In genomic region chr7:88147341-88147740, GRCh38 we compare ENCODE assay signal across 22 cellular contexts.
"Had no signal": no experiment of that assay in that cellular context is flagged by ENCODE, and none has a peak within 500 bp of the region (broad histone marks: within the 10 kb centered on the region; RNA-seq: fewer than 3 reads in every experiment).

No MANE protein-coding gene starts in this region.

- H3K27ac Mint-ChIP-seq: mesothelial cell of epicardium, naive B cell had no signal

- H3K9me3 Mint-ChIP-seq: mesothelial cell of epicardium; naive B cell; naive thymus-derived CD8-positive, alpha-beta T cell had no signal

- H3K4me1 Mint-ChIP-seq: mesothelial cell of epicardium; naive B cell; naive thymus-derived CD8-positive, alpha-beta T cell had no signal

- DNase-seq: colonic mucosa; dermis blood vessel endothelial cell; effector CD4-positive, alpha-beta T cell; effector memory CD4-positive, alpha-beta T cell; foreskin keratinocyte; heart left ventricle; left cardiac atrium; left lung; left ventricle myocardium superior; lower lobe of right lung; mesenchymal stem cell; naive B cell; naive thymus-derived CD8-positive, alpha-beta T cell had no signal

- H3K4me3 Mint-ChIP-seq: mesothelial cell of epicardium; naive B cell; naive thymus-derived CD8-positive, alpha-beta T cell had no signal

- H3K4me3 ChIP-seq: colonic mucosa, dorsolateral prefrontal cortex, esophagus muscularis mucosa, gastroesophageal sphincter, heart left ventricle, left lung, lower lobe of right lung, mucosa of descending colon had no signal

- H3K4me1 ChIP-seq: colonic mucosa, foreskin keratinocyte, left lung, lower lobe of right lung had no signal

- H3K27me3 ChIP-seq: colonic mucosa, dorsolateral prefrontal cortex, esophagus muscularis mucosa, gastroesophageal sphincter, heart left ventricle, left lung had no signal

- H3K36me3 ChIP-seq: colonic mucosa, esophagus muscularis mucosa, gastroesophageal sphincter, left lung, lower lobe of right lung had no signal

- ATAC-seq: foreskin keratinocyte; gastroesophageal sphincter; left lung; lower lobe of right lung; naive thymus-derived CD8-positive, alpha-beta T cell had no signal

- H3K9me3 ChIP-seq: colonic mucosa, esophagus muscularis mucosa, gastroesophageal sphincter, heart left ventricle, left lung, lower lobe of right lung, mucosa of descending colon had no signal

- H3K27ac ChIP-seq: colonic mucosa, esophagus muscularis mucosa, foreskin keratinocyte, gastroesophageal sphincter, heart left ventricle, left lung, lower lobe of right lung had no signal

- FAIRE-seq: endothelial cell of umbilical vein, frontal cortex, islet of Langerhans, keratinocyte had no signal

- H3K27me3 Mint-ChIP-seq: naive B cell; naive thymus-derived CD8-positive, alpha-beta T cell had no signal

- H3K36me3 Mint-ChIP-seq: mesothelial cell of epicardium, naive B cell had no signal
